ENCODE assay signal across 1 cellular context in the genomic region with DNA sequence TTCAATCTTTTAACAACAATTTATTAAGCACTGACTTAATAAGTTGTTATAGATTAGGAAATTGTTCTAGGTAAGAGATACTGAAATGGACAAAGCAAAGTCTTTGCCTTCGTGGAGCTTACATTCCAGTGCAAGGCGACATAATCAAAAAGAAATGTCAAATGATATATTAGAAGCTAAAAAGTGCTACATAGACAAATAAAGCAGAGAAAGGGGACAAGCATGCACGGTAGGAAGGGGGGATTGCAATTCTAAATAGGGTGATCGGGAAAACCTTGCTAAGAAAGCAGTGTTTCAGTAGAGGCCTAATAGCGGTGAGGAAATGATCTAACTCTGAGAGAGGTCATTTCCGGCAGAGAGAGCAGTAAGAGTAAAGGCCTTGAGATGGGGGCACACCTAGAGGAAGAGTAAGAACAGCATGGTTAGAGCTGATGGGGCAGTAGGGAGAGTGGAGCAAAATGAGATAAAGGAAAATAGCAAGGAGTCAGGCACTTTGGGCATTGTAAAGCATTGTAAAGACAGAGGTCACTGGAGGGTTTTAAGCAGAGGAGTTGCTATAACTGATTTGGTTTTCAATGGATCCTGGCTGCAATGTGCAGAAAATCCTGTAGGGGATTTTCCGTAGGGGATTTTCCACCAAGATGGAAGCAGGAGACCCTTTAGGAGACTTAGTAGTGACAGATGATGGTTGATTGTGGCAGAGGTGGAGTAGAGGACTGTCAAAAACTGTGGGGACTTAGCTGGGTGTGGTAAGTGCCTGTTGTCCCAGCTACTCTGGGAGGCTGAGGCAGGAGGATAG.
TF ChIP-seq lines count a peak whose summit lies in the region.

No MANE protein-coding gene starts in this region.

TF ChIP-seq in HCT116, 20 proteins besides CTCF, POLR2A, EP300 and RAD21 (continued from another document):
- TF ChIP-seq JUND (IDR thresholded peaks at IDR 0.05), result no peak
TF ChIP-seq in HCT116: peak in this region for 0.
